In the genomic region with DNA sequence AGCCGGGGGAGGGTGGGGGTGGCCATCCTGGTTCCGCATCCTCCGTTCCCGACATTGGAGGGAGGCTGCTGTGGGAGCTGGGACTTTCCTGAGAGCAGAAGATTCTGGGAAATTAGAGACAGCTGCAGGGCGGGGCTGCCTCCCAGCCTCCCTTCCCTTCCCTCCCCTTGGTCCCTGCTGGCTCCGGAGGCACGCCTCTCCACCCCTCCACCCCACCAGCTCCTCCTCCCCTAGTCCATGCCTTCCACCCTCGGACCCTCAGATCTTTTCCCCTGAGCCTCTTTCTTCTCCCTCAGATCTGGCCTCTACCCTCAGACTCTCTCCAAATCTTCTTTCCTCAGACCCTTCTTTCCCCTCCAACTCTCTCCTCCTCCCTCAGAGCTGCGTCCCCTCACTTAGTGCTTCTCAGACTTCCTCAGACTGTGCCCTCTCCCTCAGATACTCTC, we compare ENCODE assay signal across 9 cellular contexts. TPM values are rescaled to one million over a fixed set of nuclear protein-coding genes. Genes with fewer than 3 reads are reported as not detected.
DNase-seq lines count a peak whose midpoint lies in the region; ATAC-seq and TF ChIP-seq lines count a peak whose summit lies in the region.
"Had no signal": no experiment of that assay in that cellular context is flagged by ENCODE, and none has a peak within 500 bp of the region (broad histone marks: within the 10 kb centered on the region; RNA-seq: fewer than 3 reads in every experiment).

No MANE protein-coding gene starts in this region.

- H3F3A ChIP-seq in GM23248 (ENCODE audit: insufficient read depth), result peaks cover 18% of the 10 kb centered on the region

- peaks cover 17% of the 10 kb centered on the region for H3K79me2 ChIP-seq in GM23248 (ENCODE audit: insufficient read depth)

- peak overlapping the region; percentile 59 for H3K4me2 ChIP-seq in GM23248 (ENCODE audit: unreplicated experiment)

- H3K4me1 ChIP-seq in GM23248 (ENCODE audit: insufficient read depth) (peaks cover 40% of the 10 kb centered on the region), right atrium auricular region (peaks cover 3 to 87% of the 10 kb centered on the region in 2 donors)

- H2AFZ ChIP-seq in GM23248, result 0 out of 2 replicates have a peak overlapping the region, but pooled peaks have one; percentile 34

- H3K36me3 ChIP-seq in GM23248 (ENCODE audit: low read depth) (no peaks in the 10 kb centered on the region), right atrium auricular region (no peaks in the 10 kb centered on the region)

- ATAC-seq in stimulated activated effector memory CD8-positive, alpha-beta T cell treated with anti-CD3 and anti-CD28 coated beads, Interleukin-12 subunit alpha, Interleukin-12 subunit beta, amount 100 ng/mL, for 72 hours, result no peak
- ATAC-seq in GM19455 (IDR thresholded peaks at IDR 0.05; ENCODE audit: unreplicated experiment), result no peak

- no peaks in the 10 kb centered on the region for H3K9me3 Mint-ChIP-seq in stimulated activated effector memory CD8-positive, alpha-beta T cell treated with anti-CD3 and anti-CD28 coated beads, Interleukin-12 subunit alpha, Interleukin-12 subunit beta, amount 100 ng/mL, for 72 hours

- peaks cover 51% of the 10 kb centered on the region for H3K4me1 Mint-ChIP-seq in stimulated activated effector memory CD8-positive, alpha-beta T cell treated with anti-CD3 and anti-CD28 coated beads, Interleukin-12 subunit alpha, Interleukin-12 subunit beta, amount 100 ng/mL, for 72 hours

- peak overlapping the region; percentile 74 for H3K9ac ChIP-seq in GM23248

- H3K4me3 ChIP-seq in GM23248 (no peak overlapping the region; the same call in 1 of the 2 replicates), right atrium auricular region (no peak overlapping the region)

- H3K27ac Mint-ChIP-seq in stimulated activated effector memory CD8-positive, alpha-beta T cell treated with anti-CD3 and anti-CD28 coated beads, Interleukin-12 subunit alpha, Interleukin-12 subunit beta, amount 100 ng/mL, for 72 hours, result peak overlapping the region; percentile 78

- H3K27ac ChIP-seq in GM23248 (peak overlapping the region; percentile 83), right atrium auricular region (peak overlapping the region; percentile 83 to 94)

- in situ Hi-C loops in GM23248 (cut with MboI), result no loop called here

- H3K27me3 ChIP-seq in GM23248 (replicated peaks; ENCODE audit: insufficient read depth), result no peaks in the 10 kb centered on the region
- H3K27me3 ChIP-seq in right atrium auricular region, result no peaks in the 10 kb centered on the region

- DNase-seq in GM23248 (peak; percentile 87), UCSD-AML1 (lab: John Stamatoyannopoulos, UW; ENCODE audit: unreplicated experiment) (peak; percentile 26), right atrium auricular region (ENCODE audit: low spot score) (peak; percentile 84), GM20000 (ENCODE audit: low spot score) (no peak)
- no peak for DNase-seq in stimulated activated effector memory CD8-positive, alpha-beta T cell treated with anti-CD3 and anti-CD28 coated beads, Interleukin-12 subunit alpha, Interleukin-12 subunit beta, amount 100 ng/mL, for 72 hours (ENCODE audit: low spot score in 2 of 2)
- DNase-seq in activated T-cell treated with anti-CD3 and anti-CD28 coated beads, Interleukin-2, amount 50 U/mL, for 1 hour, result no peak
- no peak for DNase-seq in stimulated activated CD4-positive, alpha-beta T cell treated with anti-CD3 and anti-CD28 coated beads, Interleukin-2, amount 100 ng/mL, for 24 hours

- 9 to 24% methylated on average over 3 to 9 of the region's 9 CpGs for WGBS in GM23248 (ENCODE audit: low coverage in 1 of 2, low lambda C conversion rate in 2 of 2, missing lambda C conversion rate in 2 of 2), 2 experiments

- H3K9me3 ChIP-seq in GM23248 (ENCODE audit: low read depth) (no peaks in the 10 kb centered on the region), right atrium auricular region (no peaks in the 10 kb centered on the region)

- H3K36me3 Mint-ChIP-seq in stimulated activated effector memory CD8-positive, alpha-beta T cell treated with anti-CD3 and anti-CD28 coated beads, Interleukin-12 subunit alpha, Interleukin-12 subunit beta, amount 100 ng/mL, for 72 hours, result peaks cover 34% of the 10 kb centered on the region

- H4K20me1 ChIP-seq in GM23248 (ENCODE audit: insufficient read depth), result no peaks in the 10 kb centered on the region

- no peak for TF ChIP-seq CTCF in right atrium auricular region (IDR thresholded peaks at IDR 0.05)
- TF ChIP-seq CTCF in GM20000 (IDR thresholded peaks at IDR 0.05; ENCODE audit: extremely low read depth, missing control alignments), result no peak

- H3K9me2 ChIP-seq in GM23248 (ENCODE audit: insufficient read depth), result no peaks in the 10 kb centered on the region

- H3K4me3 Mint-ChIP-seq in stimulated activated effector memory CD8-positive, alpha-beta T cell treated with anti-CD3 and anti-CD28 coated beads, Interleukin-12 subunit alpha, Interleukin-12 subunit beta, amount 100 ng/mL, for 72 hours, result peak overlapping the region; percentile 82

RNA-seq across cellular contexts. Expression of a gene that starts 3.1 kb away (rescaled TPM):
- 11.3 and 18.6 TPM in 2 replicates for total RNA-seq in GM23248 (2014; rRNA removed; shearing (Covaris generic))
- polyA plus RNA-seq in GM23248 (2016; fragmentation: Nextera tagmentation; extraction: Ambion mirVana), result 24.6 and 26.8 TPM in 2 replicates
- 10 to 100 TPM; 15.3 to 25.2 TPM for total RNA-seq in right atrium auricular region

RNA-seq across cellular contexts. Expression of a gene that starts 32.3 kb away (rescaled TPM):
- not detected in 2 replicates for total RNA-seq in GM23248 (2014; rRNA removed; shearing (Covaris generic))
- not detected in 2 replicates for polyA plus RNA-seq in GM23248 (2016; fragmentation: Nextera tagmentation; extraction: Ambion mirVana)
- total RNA-seq in right atrium auricular region, result not detected
- total RNA-seq: endothelial cell of umbilical vein had no signal

RNA-seq across cellular contexts. Expression of a gene that starts 46.5 kb away (rescaled TPM):
- total RNA-seq in GM23248 (2014; rRNA removed; shearing (Covaris generic)), result not detected in 2 replicates
- not detected in 2 replicates for polyA plus RNA-seq in GM23248 (2016; fragmentation: Nextera tagmentation; extraction: Ambion mirVana)
- not detected for total RNA-seq in right atrium auricular region
- total RNA-seq: endothelial cell of umbilical vein had no signal
- polyA plus RNA-seq: endothelial cell of umbilical vein had no signal

Comparison
In these comparisons a context has a peak if more than half of its experiments do, and no peak if none do; other contexts are left out.
1. DNase-seq: peak in GM23248 (single experiment), UCSD-AML1 (single experiment) and right atrium auricular region (single experiment); none in stimulated activated effector memory CD8-positive, alpha-beta T cell treated with anti-CD3 and anti-CD28 coated beads, Interleukin-12 subunit alpha, Interleukin-12 subunit beta, amount 100 ng/mL, for 72 hours (0 of 2), GM20000 (single experiment), activated T-cell treated with anti-CD3 and anti-CD28 coated beads, Interleukin-2, amount 50 U/mL, for 1 hour (single experiment) and stimulated activated CD4-positive, alpha-beta T cell treated with anti-CD3 and anti-CD28 coated beads, Interleukin-2, amount 100 ng/mL, for 24 hours (0 of 2).